16 cellular contexts compared by ENCODE assay signal in the genomic region with DNA sequence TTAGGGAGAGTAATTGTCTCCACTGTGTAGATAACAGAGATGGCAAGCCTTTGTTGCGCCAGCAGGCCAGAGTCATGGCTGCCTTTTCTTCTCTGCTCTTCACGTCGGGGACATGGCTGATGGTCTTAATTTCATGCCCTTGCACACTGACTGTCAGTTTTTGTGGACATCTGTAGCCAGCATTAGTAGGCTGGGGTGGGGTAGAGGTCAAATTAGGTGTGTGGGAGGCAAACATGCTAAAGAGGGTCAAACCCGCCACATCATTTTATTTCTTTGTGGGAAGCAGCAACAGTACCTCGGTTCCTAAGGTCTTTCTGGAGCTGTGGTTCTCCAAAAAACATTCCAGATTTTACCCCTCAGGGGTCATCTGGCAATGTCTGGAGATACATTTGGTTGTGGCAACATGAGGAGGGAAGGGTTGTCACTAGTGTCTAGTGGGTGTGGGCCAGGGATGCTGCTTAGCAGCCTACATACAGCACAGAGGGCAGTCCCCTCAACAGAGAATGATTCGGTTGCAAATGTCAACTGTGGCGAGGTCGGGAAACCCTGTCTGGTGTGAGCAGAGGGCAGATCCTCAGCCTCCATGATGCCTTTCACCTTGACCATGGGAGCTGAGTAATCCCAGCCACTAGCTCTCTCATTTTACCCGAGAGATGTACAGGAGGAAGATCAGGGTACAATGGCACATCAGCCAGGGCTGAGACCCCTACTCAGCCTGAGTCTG. TPM values are rescaled to one million over a fixed set of nuclear protein-coding genes. Genes with fewer than 3 reads are reported as not detected.
A peak's percentile ranks its signal among the peaks of the same experiment; 100 is the strongest.
DNase-seq lines count a peak whose midpoint lies in the region; ATAC-seq and TF ChIP-seq lines count a peak whose summit lies in the region.
"Had no signal": no experiment of that assay in that cellular context is flagged by ENCODE, and none has a peak within 500 bp of the region (broad histone marks: within the 10 kb centered on the region; RNA-seq: fewer than 3 reads in every experiment).

No MANE protein-coding gene starts in this region.

- no peaks in the 10 kb centered on the region for H3K4me1 ChIP-seq in IMR-90 (ENCODE audit: control insufficient read depth, insufficient read depth, low read length)
- no peaks in the 10 kb centered on the region for H3K4me1 ChIP-seq in MM.1S (ENCODE audit: low read length)
- H3K4me1 ChIP-seq: SJSA1, upper lobe of right lung had no signal

- DNase-seq in activated T-cell treated with anti-CD3 and anti-CD28 coated beads, Interleukin-2, amount 50 U/mL, for 72 hours, result peak; percentile 59 to 63
- no peak for DNase-seq in activated T-cell treated with anti-CD3 and anti-CD28 coated beads for 4 hours
- no peak for DNase-seq in IMR-90
- no peak for DNase-seq in central memory CD8-positive, alpha-beta T cell (ENCODE audit: low spot score in 2 of 2)
- DNase-seq in stimulated activated naive CD8-positive, alpha-beta T cell treated with anti-CD3 and anti-CD28 coated beads, Interleukin-15, Interleukin-2, amounts not matched to agents 100 U/mL and 50 U/mL, for 24 hours, result peak; percentile 73
- DNase-seq in MM.1S, result no peak
- DNase-seq: activated gamma-delta T cell, aorta, head of caudate nucleus, mesenchymal stem cell, NCI-H1417, NCI-H524, upper lobe of right lung had no signal

- H3K9me3 ChIP-seq in IMR-90 (ENCODE audit: control insufficient read depth, insufficient read depth, low read length) (no peaks in the 10 kb centered on the region), MM.1S (replicated peaks; ENCODE audit: insufficient read depth, low read length) (no peaks in the 10 kb centered on the region)
- H3K9me3 ChIP-seq: SJSA1, upper lobe of right lung had no signal

- peak overlapping the region; percentile 71 for H3K27ac Mint-ChIP-seq in activated T-cell treated with anti-CD3 and anti-CD28 coated beads, Interleukin-2, amount 50 U/mL, for 72 hours
- H3K27ac Mint-ChIP-seq in central memory CD8-positive, alpha-beta T cell (ENCODE audit: low read depth), result peak overlapping the region; percentile 63

- H3K18ac ChIP-seq in IMR-90 (ENCODE audit: low read depth, low read length), result no peak overlapping the region

- TF ChIP-seq POLR2A in IMR-90 (IDR thresholded peaks at IDR 0.05; ENCODE audit: low read depth, low read length), result no peak

- H2AFZ ChIP-seq in IMR-90 (replicated peaks; ENCODE audit: low read length, poor library complexity) (no peak overlapping the region), MM.1S (ENCODE audit: low read length) (no peak overlapping the region)

- H3K36me3 Mint-ChIP-seq in activated T-cell treated with anti-CD3 and anti-CD28 coated beads, Interleukin-2, amount 50 U/mL, for 72 hours (ENCODE audit: insufficient read depth in 2 of 2), result peaks cover 6% of the 10 kb centered on the region in 2 donors
- peaks cover 24% of the 10 kb centered on the region for H3K36me3 Mint-ChIP-seq in central memory CD8-positive, alpha-beta T cell (ENCODE audit: insufficient read depth)

- POLR2A ChIA-PET in IMR-90 (lab: Charles Lee; ENCODE audit: unreplicated experiment), result no interaction called here

- no peak overlapping the region for H3K4ac ChIP-seq in IMR-90 (ENCODE audit: low read depth, low read length)

- H3K9ac ChIP-seq in IMR-90 (ENCODE audit: low read depth, low read length) (no peak overlapping the region), MM.1S (ENCODE audit: low read length) (no peak overlapping the region)

- H2BK20ac ChIP-seq in IMR-90 (ENCODE audit: low read depth, low read length), result no peak overlapping the region

- H2AK5ac ChIP-seq in IMR-90 (ENCODE audit: low read depth, low read length), result 0 out of 2 replicates have a peak overlapping the region, but pooled peaks have one; percentile 14

- no peaks in the 10 kb centered on the region for H3F3A ChIP-seq in MM.1S (ENCODE audit: insufficient read depth, low read length)

- peak overlapping the region; percentile 74 to 87 for H3K4me3 Mint-ChIP-seq in activated T-cell treated with anti-CD3 and anti-CD28 coated beads, Interleukin-2, amount 50 U/mL, for 72 hours
- peak overlapping the region; percentile 75 for H3K4me3 Mint-ChIP-seq in central memory CD8-positive, alpha-beta T cell
- H3K4me3 Mint-ChIP-seq: dendritic cell treated with granulocyte-macrophage colony-stimulating factor and Interleukin-4, amounts not matched to agents 40 ng/mL and 50 ng/mL, for 4 days had no signal

- H3K27ac ChIP-seq in IMR-90 (ENCODE audit: insufficient read depth, low read length) (no peak overlapping the region), MM.1S (ENCODE audit: low read length) (no peak overlapping the region)
- H3K27ac ChIP-seq: SJSA1, upper lobe of right lung had no signal

- H3K27me3 Mint-ChIP-seq in activated T-cell treated with anti-CD3 and anti-CD28 coated beads, Interleukin-2, amount 50 U/mL, for 72 hours (ENCODE audit: low read depth), result no peaks in the 10 kb centered on the region
- no peaks in the 10 kb centered on the region for H3K27me3 Mint-ChIP-seq in central memory CD8-positive, alpha-beta T cell
- H3K27me3 Mint-ChIP-seq: dendritic cell treated with granulocyte-macrophage colony-stimulating factor and Interleukin-4, amounts not matched to agents 40 ng/mL and 50 ng/mL, for 4 days had no signal

- H4K8ac ChIP-seq in IMR-90 (ENCODE audit: low read depth in 2 of 2, low read length in 2 of 2), result no peak overlapping the region

- no TSS peak for BruUV-seq in IMR-90 (replicated peaks; lab: Mats Ljungman, UMichigan)

- H3K36me3 ChIP-seq in IMR-90 (ENCODE audit: control insufficient read depth, insufficient read depth, low read length) (no peaks in the 10 kb centered on the region), MM.1S (replicated peaks; ENCODE audit: insufficient read depth, low read length) (no peaks in the 10 kb centered on the region)
- H3K36me3 ChIP-seq: upper lobe of right lung had no signal

- H3K27me3 ChIP-seq in IMR-90 (ENCODE audit: control insufficient read depth, insufficient read depth, low read length) (no peaks in the 10 kb centered on the region), MM.1S (replicated peaks; ENCODE audit: insufficient read depth, low read length) (no peaks in the 10 kb centered on the region)
- H3K27me3 ChIP-seq: SJSA1, upper lobe of right lung had no signal

- no peaks in the 10 kb centered on the region for H3K79me2 ChIP-seq in MM.1S (ENCODE audit: low read length)

- intact Hi-C loops in IMR-90 (cut with micrococcal nuclease), result no loop called here

- no peak overlapping the region for H2AK9ac ChIP-seq in IMR-90 (replicated peaks; ENCODE audit: low read depth, low read length, poor library complexity)

- 92% methylated on average over 2 of the region's 9 CpGs; no CpG with 5 or more reads in 1 of the 2 experiments for WGBS in IMR-90 (ENCODE audit: extremely low coverage in 2 of 2, insufficient read length in 1 of 2), 2 experiments

- no peak overlapping the region for H2BK120ac ChIP-seq in IMR-90 (ENCODE audit: low read depth, low read length)

- H3K9me2 ChIP-seq in MM.1S (replicated peaks; ENCODE audit: insufficient read depth, low read length), result no peaks in the 10 kb centered on the region

- no peak overlapping the region for H3K56ac ChIP-seq in IMR-90 (ENCODE audit: extremely low read depth, insufficient read depth, low read length)

- H3K9me1 ChIP-seq in IMR-90 (ENCODE audit: insufficient read depth, low read length), result peaks cover 5% of the 10 kb centered on the region

- H3K4me3 ChIP-seq in IMR-90 (ENCODE audit: insufficient read depth, low read depth, low read length) (no peak overlapping the region), MM.1S (ENCODE audit: low read length) (no peak overlapping the region)
- H3K4me3 ChIP-seq: SJSA1, upper lobe of right lung had no signal

- H3K4me2 ChIP-seq in IMR-90 (ENCODE audit: low read depth, low read length) (no peak overlapping the region), MM.1S (ENCODE audit: low read depth, low read length) (no peak overlapping the region)

- dilution Hi-C loops in IMR-90 (cut with HindIII; ENCODE audit: low sequenced_read_pairs, unreplicated experiment), result no loop called here

- TF ChIP-seq CTCF in IMR-90 (conservative IDR thresholded peaks at IDR 0.05; ENCODE audit: low read depth, low read length) (no peak), MM.1S (IDR thresholded peaks at IDR 0.05; ENCODE audit: low read length) (no peak)

- TF ChIP-seq RAD21 in IMR-90 (IDR thresholded peaks at IDR 0.05; ENCODE audit: low read length), result no peak

- no peak overlapping the region for H2BK5ac ChIP-seq in IMR-90 (ENCODE audit: low read depth, low read length, poor library complexity, severe bottlenecking)

- peaks cover 2 to 3% of the 10 kb centered on the region in 2 donors for H3K9me3 Mint-ChIP-seq in activated T-cell treated with anti-CD3 and anti-CD28 coated beads, Interleukin-2, amount 50 U/mL, for 72 hours
- no peaks in the 10 kb centered on the region for H3K9me3 Mint-ChIP-seq in central memory CD8-positive, alpha-beta T cell
- H3K9me3 Mint-ChIP-seq: dendritic cell treated with granulocyte-macrophage colony-stimulating factor and Interleukin-4, amounts not matched to agents 40 ng/mL and 50 ng/mL, for 4 days had no signal

- H3K4me1 Mint-ChIP-seq in activated T-cell treated with anti-CD3 and anti-CD28 coated beads, Interleukin-2, amount 50 U/mL, for 72 hours (ENCODE audit: low read depth), result peaks cover 96% of the 10 kb centered on the region
- peaks cover 93% of the 10 kb centered on the region for H3K4me1 Mint-ChIP-seq in central memory CD8-positive, alpha-beta T cell

- H4K5ac ChIP-seq in IMR-90 (ENCODE audit: low read depth, low read length), result no peak overlapping the region

- H4K20me1 ChIP-seq in IMR-90 (ENCODE audit: insufficient read depth, low read length) (no peaks in the 10 kb centered on the region), MM.1S (ENCODE audit: insufficient read depth, low read length) (no peaks in the 10 kb centered on the region)

- H3K14ac ChIP-seq in IMR-90 (replicated peaks; ENCODE audit: low read depth, low read length), result no peak overlapping the region

- peak; percentile 59 to 60 for ATAC-seq in activated T-cell treated with anti-CD3 and anti-CD28 coated beads, Interleukin-2, amount 50 U/mL, for 72 hours (replicated peaks in 1 of 2)
- no peak for ATAC-seq in IMR-90 (ENCODE audit: low read depth)
- no peak for ATAC-seq in central memory CD8-positive, alpha-beta T cell (replicated peaks; ENCODE audit: extremely low read depth, poor library complexity, severe bottlenecking)
- ATAC-seq in stimulated activated naive CD8-positive, alpha-beta T cell treated with anti-CD3 and anti-CD28 coated beads, Interleukin-15, Interleukin-2, amounts not matched to agents 100 U/mL and 50 U/mL, for 24 hours, result peak; percentile 90
- no peak for ATAC-seq in HG03097 (IDR thresholded peaks at IDR 0.05; ENCODE audit: low FRiP score, unreplicated experiment)
- ATAC-seq: upper lobe of right lung had no signal

- in situ Hi-C loops in IMR-90 (cut with MboI; ENCODE audit: low sequenced_read_pairs), result no loop called here

- no peak overlapping the region for H3K23ac ChIP-seq in IMR-90 (ENCODE audit: low read depth, low read length)

- CTCF ChIA-PET in IMR-90 (lab: Yijun Ruan, JAX), result no interaction called here

- no peak overlapping the region for H4K91ac ChIP-seq in IMR-90 (ENCODE audit: insufficient read depth, low read depth, low read length)

- no peak overlapping the region for H2BK15ac ChIP-seq in IMR-90 (ENCODE audit: low read depth, low read length)

- H3K79me1 ChIP-seq in IMR-90 (ENCODE audit: low read depth in 1 of 2, low read length in 2 of 2), result no peaks in the 10 kb centered on the region; a peak in 1 of 4 replicates

RNA-seq across cellular contexts. Expression of a gene that starts 14.7 kb away (rescaled TPM):
- 10 to 100 TPM; 36.6 to 56.2 TPM for total RNA-seq in activated T-cell treated with anti-CD3 and anti-CD28 coated beads, Interleukin-2, amount 50 U/mL, for 72 hours
- 16.7 and 56.5 TPM in 2 replicates for total RNA-seq in IMR-90 (2012; rRNA removed)
- polyA plus RNA-seq in IMR-90 (2012; rRNA removed), result 34.5 and 45.0 TPM in 2 replicates
- 33.2 and 58.6 TPM in 2 replicates for polyA plus RNA-seq in IMR-90 (2012; cell fraction: cytosol; rRNA removed)
- polyA plus RNA-seq in IMR-90 (2012; cell fraction: nucleus; rRNA removed; ENCODE audit: low replicate concordance), result 85.5 and 137 TPM in 2 replicates

Comparison
In these comparisons a context has a peak if more than half of its experiments do, and no peak if none do; other contexts are left out.
1. DNase-seq: peak in activated T-cell treated with anti-CD3 and anti-CD28 coated beads, Interleukin-2, amount 50 U/mL, for 72 hours (2 of 2) and stimulated activated naive CD8-positive, alpha-beta T cell treated with anti-CD3 and anti-CD28 coated beads, Interleukin-15, Interleukin-2, amounts not matched to agents 100 U/mL and 50 U/mL, for 24 hours (single experiment); none in activated T-cell treated with anti-CD3 and anti-CD28 coated beads for 4 hours (single experiment), IMR-90 (single experiment), central memory CD8-positive, alpha-beta T cell (0 of 2) and MM.1S (single experiment).
2. ATAC-seq: peak in activated T-cell treated with anti-CD3 and anti-CD28 coated beads, Interleukin-2, amount 50 U/mL, for 72 hours (2 of 2) and stimulated activated naive CD8-positive, alpha-beta T cell treated with anti-CD3 and anti-CD28 coated beads, Interleukin-15, Interleukin-2, amounts not matched to agents 100 U/mL and 50 U/mL, for 24 hours (single experiment); none in IMR-90 (single experiment), central memory CD8-positive, alpha-beta T cell (single experiment) and HG03097 (single experiment).